In the genomic region with DNA sequence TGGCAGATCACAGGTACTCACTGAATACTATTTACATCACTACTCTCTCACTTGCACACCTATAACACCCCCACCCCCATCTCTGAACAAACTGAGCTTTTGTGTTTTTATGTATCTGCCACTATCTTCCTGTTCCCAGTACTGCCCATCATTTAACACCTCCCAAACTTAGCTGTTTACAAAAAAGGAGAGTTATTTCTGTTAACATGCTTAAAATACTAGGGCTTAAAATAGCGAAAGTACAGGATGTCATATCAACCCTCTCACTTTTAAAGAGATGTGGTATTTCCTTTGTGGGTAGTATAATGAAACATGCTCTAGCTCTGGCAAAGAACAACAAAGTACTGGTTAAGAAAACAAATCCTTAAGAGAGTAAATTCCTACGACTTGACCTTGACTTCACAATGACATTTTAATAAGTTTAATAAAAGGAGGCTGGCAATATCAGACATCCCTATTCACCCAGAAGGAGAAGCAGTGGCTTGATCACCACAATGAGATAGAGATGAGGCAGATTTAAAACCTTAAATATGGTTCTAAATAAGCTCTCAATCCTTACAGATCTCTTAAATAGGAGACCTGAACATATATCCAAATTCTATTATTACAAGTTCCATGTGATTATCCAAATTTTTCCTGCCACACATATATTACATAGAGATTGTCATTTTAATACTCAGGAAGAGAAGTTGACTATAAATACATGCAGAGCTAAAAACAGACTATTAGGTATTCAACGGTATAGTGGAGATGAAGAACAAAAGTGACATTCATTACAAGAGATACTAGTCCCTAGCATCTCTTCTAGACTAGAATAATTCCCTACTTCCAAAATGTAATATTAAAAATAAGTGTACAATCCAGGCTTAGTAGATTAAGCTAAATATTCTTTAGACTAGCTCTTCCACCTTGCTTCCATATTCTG, we compare ENCODE assay signal across 8 cellular contexts. TPM values are rescaled to one million over a fixed set of nuclear protein-coding genes. Genes with fewer than 3 reads are reported as not detected.
DNase-seq lines count a peak whose midpoint lies in the region; ATAC-seq, FAIRE-seq and TF ChIP-seq lines count a peak whose summit lies in the region.

No MANE protein-coding gene starts in this region.

- no peaks in the 10 kb centered on the region for H3K27me3 ChIP-seq in transverse colon

- peaks cover 0 to 38% (median 12%) of the 10 kb centered on the region in 4 donors for H3K4me1 ChIP-seq in transverse colon

- no peaks in the 10 kb centered on the region for H3K9me3 ChIP-seq in transverse colon

- H3K4me3 Mint-ChIP-seq in natural killer cell, result no peak overlapping the region

- H3K27ac Mint-ChIP-seq in natural killer cell, result no peak overlapping the region

- H3K27ac ChIP-seq in angular gyrus (ENCODE audit: low read depth, low read length) (peak overlapping the region; percentile 31), transverse colon (peak overlapping the region in 1 of 4 donors; percentile 3)

- TF ChIP-seq POLR2A in transverse colon (IDR thresholded peaks at IDR 0.05), result no peak

- H3K36me3 ChIP-seq in transverse colon, result no peaks in the 10 kb centered on the region

- peak; percentile 78 for FAIRE-seq in GM18507 (lab: Jason Lieb, UNC)

- no peaks in the 10 kb centered on the region for H3K27me3 Mint-ChIP-seq in natural killer cell (ENCODE audit: low read depth in 2 of 2)

- intact Hi-C loops in natural killer cell (cut with micrococcal nuclease) (no loop called here), transverse colon (cut with DNase I; ENCODE audit: low total_unique reads) (no loop called here)

- TF ChIP-seq EP300 in transverse colon (IDR thresholded peaks at IDR 0.05; ENCODE audit: low read depth), result no peak

- 38 to 55% methylated on average over 3 of the region's 3 CpGs for WGBS in transverse colon (ENCODE audit: low coverage in 1 of 2), 2 donors

- peaks cover 17 to 19% of the 10 kb centered on the region in 2 donors for H3K4me1 Mint-ChIP-seq in natural killer cell

- no peaks in the 10 kb centered on the region for H3K9me3 Mint-ChIP-seq in natural killer cell

- no peak overlapping the region for H3K4me3 ChIP-seq in transverse colon

- TF ChIP-seq CTCF in natural killer cell (IDR thresholded peaks at IDR 0.05), result no peak
- no peak for TF ChIP-seq CTCF in transverse colon (IDR thresholded peaks at IDR 0.05)

- H3K36me3 Mint-ChIP-seq in natural killer cell, result peaks cover 6% of the 10 kb centered on the region

- no peak for DNase-seq in GM18507 (ENCODE audit: extremely low spot score, insufficient read length, low read depth)
- DNase-seq in natural killer cell, result no peak
- no peak for DNase-seq in NCI-H1436 (lab: John Stamatoyannopoulos, UW)
- no peak for DNase-seq in transverse colon
- no peak for DNase-seq in retina
- DNase-seq in NCI-H187 (lab: John Stamatoyannopoulos, UW), result no peak

- in situ Hi-C loops in transverse colon (cut with MboI; ENCODE audit: low pct_ligation_motif_present in 1 of 4, low pct_unique_long_range_greater_than_20kb in 1 of 4, low sequenced_read_pairs in 3 of 4), result no loop called here

- ATAC-seq in HG02678 (IDR thresholded peaks at IDR 0.05; ENCODE audit: unreplicated experiment), result peak; percentile 75
- ATAC-seq in natural killer cell, result peak; percentile 78 to 88 (median 85)

RNA-seq across cellular contexts. Expression of a gene that starts 36.9 kb away (rescaled TPM):
- total RNA-seq in natural killer cell (10 to 100 TPM; 19.2 to 29.4 (median 26.2) TPM), transverse colon (10 to 100 TPM; 41.5 to 78.9 (median 54.5) TPM)

RNA-seq across cellular contexts. Expression of a gene that starts 37.2 kb away (rescaled TPM):
- 10 to 100 TPM; 11.8 to 15.3 (median 14.7) TPM for total RNA-seq in natural killer cell
- total RNA-seq in transverse colon, result 100 to 1,000 TPM in 2 of 4 donors, 10 to 100 TPM in 2; 36.2 to 175 (median 98.5) TPM

RNA-seq across cellular contexts. Expression of a gene that starts 57.2 kb away (rescaled TPM):
- total RNA-seq in natural killer cell, result 1 to 10 TPM; 5.2 to 7.0 (median 6.8) TPM
- total RNA-seq in transverse colon, result 1 to 10 TPM in 3 of 4 donors, not detected in 1; 1.6 to 5.2 (median 4.3) TPM
